In genomic region chr14:101757839-101758211, GRCh38 we compare ENCODE assay signal across 23 cellular contexts.
"Had no signal": no experiment of that assay in that cellular context is flagged by ENCODE, and none has a peak within 500 bp of the region (broad histone marks: within the 10 kb centered on the region; RNA-seq: fewer than 3 reads in every experiment).

No MANE protein-coding gene starts in this region.

- H3K27ac ChIP-seq: left ventricle myocardium inferior, neural progenitor cell, ovary, right atrium auricular region, right lobe of liver, suprapubic skin, thoracic aorta, tibial artery, uterus had no signal

- H3K4me1 ChIP-seq: uterus had no signal

- DNase-seq: hippocampal formation; left ventricle myocardium inferior; mesendoderm; naive B cell; ovary; right lobe of liver; stimulated activated CD4-positive, alpha-beta T cell treated with anti-CD3 and anti-CD28 coated beads, Interleukin-1b, Interleukin-23, amount 100 ng/mL, for 48 hours; stimulated activated CD4-positive, alpha-beta T cell treated with anti-CD3 and anti-CD28 coated beads, Interleukin-2, amount 100 ng/mL, for 48 hours; stimulated activated CD4-positive, alpha-beta T cell treated with anti-CD3 and anti-CD28 coated beads, Interleukin-4, amount 100 ng/mL, for 4 hours; stimulated activated CD8-positive, alpha-beta memory T cell treated with anti-CD3 and anti-CD28 coated beads, Interleukin-4, amount 100 ng/mL, for 48 hours; stimulated activated naive CD4-positive, alpha-beta T cell treated with Interleukin-2 at 50 U/mL for 16 hours; tibial artery; uterus had no signal

- H3K4me3 Mint-ChIP-seq: mesothelial cell of epicardium; neural progenitor cell; stimulated activated memory B cell treated with anti-CD40 and anti-IgM and Interleukin-4, amounts not matched to agents 10 μg/mL and 1 μg/mL and 100 μg/mL, for 72 hours had no signal

- ATAC-seq: right lobe of liver; stimulated activated memory B cell treated with anti-CD40 and anti-IgM and Interleukin-4, amounts not matched to agents 10 μg/mL and 1 μg/mL and 100 μg/mL, for 72 hours had no signal

- H3K36me3 ChIP-seq: left ventricle myocardium inferior, neural progenitor cell, ovary, right atrium auricular region, right lobe of liver, suprapubic skin, thoracic aorta, tibial artery, uterus had no signal

- H3K27me3 ChIP-seq: ovary, right atrium auricular region, right lobe of liver, suprapubic skin, uterus had no signal

- H3K27ac Mint-ChIP-seq: mesothelial cell of epicardium; nephron; progenitor cell of endocrine pancreas; stimulated activated memory B cell treated with anti-CD40 and anti-IgM and Interleukin-4, amounts not matched to agents 10 μg/mL and 1 μg/mL and 100 μg/mL, for 72 hours had no signal

- H3K36me3 Mint-ChIP-seq: mesothelial cell of epicardium; neural progenitor cell; stimulated activated memory B cell treated with anti-CD40 and anti-IgM and Interleukin-4, amounts not matched to agents 10 μg/mL and 1 μg/mL and 100 μg/mL, for 72 hours had no signal

- H3K9me3 ChIP-seq: left ventricle myocardium inferior, ovary, suprapubic skin, thoracic aorta, tibial artery, uterus had no signal

- H3K4me3 ChIP-seq: left ventricle myocardium inferior, lung, neural progenitor cell, ovary, right atrium auricular region, right lobe of liver, smooth muscle cell, suprapubic skin, thoracic aorta, tibial artery, uterus had no signal
